In the genomic region with DNA sequence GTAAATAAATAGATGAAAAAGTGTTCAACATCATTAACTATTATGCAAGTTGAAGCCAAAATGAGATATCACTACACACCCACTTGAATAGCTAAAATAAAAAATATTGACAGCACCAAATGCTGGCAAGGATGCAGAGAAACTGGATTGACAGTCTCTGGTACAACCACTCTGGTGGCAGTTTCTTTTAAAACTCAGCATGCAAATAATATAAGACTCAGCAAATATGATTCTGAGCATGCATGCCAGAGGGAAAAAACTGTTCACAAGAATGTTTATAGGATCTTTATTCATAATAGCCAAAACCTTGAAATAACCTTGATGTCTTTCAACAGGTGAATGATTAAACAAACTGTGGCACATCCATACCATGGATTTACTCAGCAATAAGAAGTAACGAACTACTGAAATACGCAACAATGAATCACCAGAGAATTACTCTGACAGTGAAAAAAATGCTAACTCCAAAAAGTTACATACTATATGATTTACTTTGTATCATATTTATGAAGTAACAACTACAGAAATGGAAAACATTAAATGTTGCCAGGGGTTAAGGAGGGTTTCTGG, we compare ENCODE assay signal across 31 cellular contexts.
"Had no signal": no experiment of that assay in that cellular context is flagged by ENCODE, and none has a peak within 500 bp of the region (broad histone marks: within the 10 kb centered on the region; RNA-seq: fewer than 3 reads in every experiment).

No MANE protein-coding gene starts in this region.

- H3K4me3 ChIP-seq: neural progenitor cell, ovary, psoas muscle, skin epidermis, smooth muscle cell, spleen, suprapubic skin, testis, tibial artery, transverse colon, upper lobe of right lung, uterus had no signal

- H3K4me1 ChIP-seq: neural progenitor cell, parathyroid adenoma, psoas muscle, spleen, suprapubic skin, testis, tibial artery, upper lobe of right lung, uterus had no signal

- H3K79me2 ChIP-seq: parathyroid adenoma had no signal

- H2AFZ ChIP-seq: neural progenitor cell, parathyroid adenoma had no signal

- H3K27me3 ChIP-seq: neural progenitor cell, ovary, spleen, suprapubic skin, testis, tibial artery, transverse colon, upper lobe of right lung, uterus had no signal

- H3K36me3 ChIP-seq: neural progenitor cell, ovary, transverse colon, upper lobe of right lung, uterus had no signal

- H3K27ac ChIP-seq: neural progenitor cell, ovary, parathyroid adenoma, psoas muscle, skin epidermis, spleen, suprapubic skin, testis, tibial artery, upper lobe of right lung, uterus had no signal

- DNase-seq: natural killer cell; occipital lobe; ovary; posterior cingulate gyrus; psoas muscle; right cardiac atrium; spleen; stimulated activated CD4-positive, alpha-beta T cell treated with anti-CD3 and anti-CD28 coated beads, Interleukin-12 subunit alpha, Interleukin-12 subunit beta, amount 100 ng/mL, for 4 hours; stimulated activated CD4-positive, alpha-beta T cell treated with anti-CD3 and anti-CD28 coated beads, Interleukin-1b, Interleukin-23, amount 100 ng/mL, for 48 hours; stimulated activated CD4-positive, alpha-beta T cell treated with anti-CD3 and anti-CD28 coated beads, Interleukin-4, amount 100 ng/mL, for 1 hour; stimulated activated CD4-positive, alpha-beta T cell treated with anti-CD3 and anti-CD28 coated beads, Interleukin-4, amount 100 ng/mL, for 4 hours; stimulated activated CD8-positive, alpha-beta memory T cell treated with anti-CD3 and anti-CD28 coated beads, Interleukin-4, amount 100 ng/mL, for 48 hours; stimulated activated naive CD4-positive, alpha-beta T cell; stimulated activated naive CD8-positive, alpha-beta T cell treated with anti-CD3 and anti-CD28 coated beads, Interleukin-15, amount 100 ng/mL, for 72 hours; stimulated activated naive CD8-positive, alpha-beta T cell treated with anti-CD3 and anti-CD28 coated beads, Interleukin-15, Interleukin-2, amounts not matched to agents 100 U/mL and 50 U/mL, for 24 hours; substantia nigra; testis; tibial artery; transverse colon; upper lobe of right lung; uterus had no signal

- H3K4me2 ChIP-seq: neural progenitor cell, smooth muscle cell had no signal

- ATAC-seq: natural killer cell; psoas muscle; right cardiac atrium; sciatic nerve; stimulated activated memory B cell treated with anti-CD40 and anti-IgM and Interleukin-4, amounts not matched to agents 10 μg/mL and 1 μg/mL and 100 μg/mL, for 72 hours; stimulated activated naive CD8-positive, alpha-beta T cell treated with anti-CD3 and anti-CD28 coated beads, Interleukin-15, amount 100 ng/mL, for 72 hours; stimulated activated naive CD8-positive, alpha-beta T cell treated with anti-CD3 and anti-CD28 coated beads, Interleukin-15, Interleukin-2, amounts not matched to agents 100 U/mL and 50 U/mL, for 24 hours; upper lobe of right lung had no signal

- H3K27me3 Mint-ChIP-seq: progenitor cell of endocrine pancreas; stimulated activated memory B cell treated with anti-CD40 and anti-IgM and Interleukin-4, amounts not matched to agents 10 μg/mL and 1 μg/mL and 100 μg/mL, for 72 hours; stimulated activated naive CD8-positive, alpha-beta T cell treated with anti-CD3 and anti-CD28 coated beads, Interleukin-15, amount 100 ng/mL, for 72 hours; type B pancreatic cell had no signal

- H3K9ac ChIP-seq: neural progenitor cell, parathyroid adenoma had no signal

- H3K4me3 Mint-ChIP-seq: natural killer cell; nephron; neural progenitor cell; stimulated activated memory B cell treated with anti-CD40 and anti-IgM and Interleukin-4, amounts not matched to agents 10 μg/mL and 1 μg/mL and 100 μg/mL, for 72 hours; stimulated activated naive CD8-positive, alpha-beta T cell treated with anti-CD3 and anti-CD28 coated beads, Interleukin-15, amount 100 ng/mL, for 72 hours; type B pancreatic cell had no signal

- H3K9me3 ChIP-seq: ovary, psoas muscle, suprapubic skin, testis, tibial artery, transverse colon, upper lobe of right lung, uterus had no signal

- H3K9me3 Mint-ChIP-seq: type B pancreatic cell had no signal

- H3K4me1 Mint-ChIP-seq: natural killer cell; nephron; neural progenitor cell; stimulated activated memory B cell treated with anti-CD40 and anti-IgM and Interleukin-4, amounts not matched to agents 10 μg/mL and 1 μg/mL and 100 μg/mL, for 72 hours; stimulated activated naive CD8-positive, alpha-beta T cell treated with anti-CD3 and anti-CD28 coated beads, Interleukin-15, amount 100 ng/mL, for 72 hours had no signal

- H3K27ac Mint-ChIP-seq: natural killer cell; nephron; neural progenitor cell; progenitor cell of endocrine pancreas; stimulated activated memory B cell treated with anti-CD40 and anti-IgM and Interleukin-4, amounts not matched to agents 10 μg/mL and 1 μg/mL and 100 μg/mL, for 72 hours; stimulated activated naive CD8-positive, alpha-beta T cell treated with anti-CD3 and anti-CD28 coated beads, Interleukin-15, amount 100 ng/mL, for 72 hours; type B pancreatic cell had no signal
